8 cellular contexts compared by ENCODE assay signal in the genomic region with DNA sequence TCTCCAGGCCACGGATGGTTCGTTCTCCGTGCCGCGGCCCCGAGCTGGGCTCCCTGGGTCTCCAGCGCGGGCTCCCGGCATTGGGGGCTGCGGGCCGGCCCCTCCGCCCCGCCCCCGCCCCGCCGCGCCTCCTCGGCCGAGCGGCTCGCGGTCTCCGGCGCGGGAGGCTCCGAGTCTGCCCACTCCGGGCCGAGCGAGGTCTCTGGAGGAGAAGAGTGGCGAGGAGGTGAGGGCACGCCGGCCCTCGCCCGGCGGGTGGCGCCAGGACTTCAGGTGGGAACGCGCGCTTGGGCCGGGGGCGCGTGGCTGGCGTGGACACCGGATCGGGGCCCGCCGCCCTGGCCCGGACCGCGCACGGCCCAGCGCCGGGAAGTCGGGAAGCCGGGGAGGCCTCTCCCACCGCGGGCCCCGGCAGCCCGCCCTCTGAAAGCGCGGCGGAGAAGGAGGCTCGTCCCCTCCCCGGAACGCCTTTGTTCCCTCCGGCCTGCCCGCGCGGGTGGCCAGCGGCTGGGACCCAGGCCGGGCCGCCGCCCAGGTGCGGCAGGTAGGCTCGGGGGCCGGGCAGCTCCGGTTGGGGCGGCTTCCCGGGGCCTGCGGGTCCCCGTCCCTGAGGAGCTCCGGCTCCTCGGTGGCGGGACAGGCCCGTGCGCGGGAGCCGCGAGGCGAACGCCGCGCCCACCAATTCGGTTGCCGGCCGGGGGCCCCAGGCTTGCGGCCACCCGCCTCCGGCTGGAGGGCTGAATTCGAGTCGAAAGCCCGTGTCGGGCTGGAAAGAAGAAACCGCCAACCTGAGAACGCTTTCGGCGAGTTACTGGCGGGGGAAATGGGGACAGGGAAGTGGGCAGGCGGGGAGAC. TPM values are rescaled to one million over a fixed set of nuclear protein-coding genes. Genes with fewer than 3 reads are reported as not detected.
DNase-seq lines count a peak whose midpoint lies in the region; ATAC-seq and TF ChIP-seq lines count a peak whose summit lies in the region.

No MANE protein-coding gene starts in this region.

- POLR2A ChIA-PET in CD8-positive, alpha-beta T cell (lab: Charles Lee), result no interaction called here

- peak in 1 of 7 experiments; percentile 18 for DNase-seq in CD8-positive, alpha-beta T cell
- DNase-seq in activated CD4-positive, CD25-positive, alpha-beta regulatory T cell treated with anti-CD3 and anti-CD28 coated beads, Interleukin-2, amount 50 U/mL, for 72 hours, result peak; percentile 42
- no peak for DNase-seq in epithelial cell of proximal tubule (ENCODE audit: low read depth)

- peaks cover 18% of the 10 kb centered on the region for H3K27me3 ChIP-seq in CD8-positive, alpha-beta T cell (ENCODE audit: insufficient read depth, low read length)
- H3K27me3 ChIP-seq in muscle layer of colon (ENCODE audit: control insufficient read depth in 1 of 2, insufficient read depth in 2 of 2, low read length in 2 of 2), result peaks cover 0 to 5% of the 10 kb centered on the region in 2 donors

- H3K36me3 Mint-ChIP-seq in CD8-positive, alpha-beta T cell, result no peaks in the 10 kb centered on the region

- H3K9ac ChIP-seq in muscle layer of colon (ENCODE audit: low read length), result peak overlapping the region; percentile 28

- H3K4me1 Mint-ChIP-seq in CD8-positive, alpha-beta T cell (ENCODE audit: low read depth), result peaks cover 8% of the 10 kb centered on the region

- no peaks in the 10 kb centered on the region for H3K36me3 ChIP-seq in CD8-positive, alpha-beta T cell (ENCODE audit: insufficient read depth, low read length)
- H3K36me3 ChIP-seq in muscle layer of colon (ENCODE audit: insufficient read depth, low read length), result no peaks in the 10 kb centered on the region
- no peaks in the 10 kb centered on the region for H3K36me3 ChIP-seq in urinary bladder (ENCODE audit: insufficient read depth)

- no peaks in the 10 kb centered on the region for H3K9me3 ChIP-seq in CD8-positive, alpha-beta T cell (ENCODE audit: low read length)
- no peaks in the 10 kb centered on the region for H3K9me3 ChIP-seq in muscle layer of colon (ENCODE audit: low read length)

- CTCF ChIA-PET in CD8-positive, alpha-beta T cell (lab: Charles Lee), result no interaction called here

- no peak overlapping the region for H3K27ac ChIP-seq in CD8-positive, alpha-beta T cell (ENCODE audit: low read depth, low read length)
- H3K27ac ChIP-seq in muscle layer of colon (ENCODE audit: low read depth, low read length), result peak overlapping the region; percentile 59
- H3K27ac ChIP-seq in urinary bladder (ENCODE audit: low read depth), result peak overlapping the region; percentile 95

- H3K9me3 Mint-ChIP-seq in CD8-positive, alpha-beta T cell, result peaks cover 2% of the 10 kb centered on the region

- ATAC-seq in CD8-positive, alpha-beta T cell, result peak; percentile 45
- ATAC-seq in HG03280 (IDR thresholded peaks at IDR 0.05; ENCODE audit: unreplicated experiment), result peak; percentile 45
- ATAC-seq in HG03469 (IDR thresholded peaks at IDR 0.05; ENCODE audit: unreplicated experiment), result no peak
- ATAC-seq in GM18505 (IDR thresholded peaks at IDR 0.05; ENCODE audit: unreplicated experiment), result no peak

- H3K4me3 ChIP-seq in CD8-positive, alpha-beta T cell (ENCODE audit: low read depth, low read length), result peak overlapping the region; percentile 57
- H3K4me3 ChIP-seq in epithelial cell of proximal tubule (ENCODE audit: low read depth, low read length) (peak overlapping the region; percentile 94), muscle layer of colon (ENCODE audit: low read depth in 1 of 2, low read length in 2 of 2) (peak overlapping the region; percentile 80 to 81), urinary bladder (ENCODE audit: low read depth, low read length) (peak overlapping the region; percentile 96)

- peaks cover 5% of the 10 kb centered on the region for H3K4me1 ChIP-seq in CD8-positive, alpha-beta T cell (ENCODE audit: insufficient read depth, low read length)
- H3K4me1 ChIP-seq in muscle layer of colon (ENCODE audit: insufficient read depth, low read length) (peaks cover 4% of the 10 kb centered on the region), urinary bladder (ENCODE audit: insufficient read depth) (no peaks in the 10 kb centered on the region)

- WGBS in urinary bladder, result 1% methylated on average over 109 of the region's 109 CpGs

- intact Hi-C loops in CD8-positive, alpha-beta T cell (cut with DNase I, micrococcal nuclease), result loop anchor here in 1 of 2 experiments (1.0 to 10.0 kb wide), 2 partner anchors 31 to 131 kb away; no protein-coding TSS in a partner anchor

- no peak overlapping the region for H3K27ac Mint-ChIP-seq in CD8-positive, alpha-beta T cell

- peaks cover 28% of the 10 kb centered on the region for H3K27me3 Mint-ChIP-seq in CD8-positive, alpha-beta T cell (ENCODE audit: low read depth)

- TF ChIP-seq CTCF in CD8-positive, alpha-beta T cell (IDR thresholded peaks at IDR 0.05), result no peak
- TF ChIP-seq CTCF in epithelial cell of proximal tubule (conservative IDR thresholded peaks at IDR 0.05; ENCODE audit: low read depth, low read length), result no peak

- TF ChIP-seq POLR2A in GM18505 (IDR thresholded peaks at IDR 0.05; ENCODE audit: borderline replicate concordance, extremely low read depth, insufficient read depth, insufficient read length), result no peak

- peak overlapping the region; percentile 77 for H3K4me3 Mint-ChIP-seq in CD8-positive, alpha-beta T cell

RNA-seq across cellular contexts. Expression of gene B3GNT5, which starts 1.1 kb away (rescaled TPM):
- 1 to 10 TPM; 1.1 to 1.2 TPM for total RNA-seq in CD8-positive, alpha-beta T cell
- total RNA-seq in epithelial cell of proximal tubule, result 17.2 and 23.0 TPM in 2 replicates
- 18.3 TPM for total RNA-seq in urinary bladder
- polyA plus RNA-seq in urinary bladder, result 4.3 TPM

Comparison
In these comparisons a context has a peak if more than half of its experiments do, and no peak if none do; other contexts are left out.
1. ATAC-seq: peak in CD8-positive, alpha-beta T cell (single experiment) and HG03280 (single experiment); none in HG03469 (single experiment) and GM18505 (single experiment).
2. Peak in every context shown above with its lines, with median percentiles within 50 percentile points of each other: H3K4me3 ChIP-seq.